Comparison of ENCODE assay signal across 24 cellular contexts in genomic region chr15:80929689-80930088, GRCh38. TPM values are rescaled to one million over a fixed set of nuclear protein-coding genes. Genes with fewer than 3 reads are reported as not detected.
DNase-seq lines count a peak whose midpoint lies in the region; ATAC-seq and TF ChIP-seq lines count a peak whose summit lies in the region.
"Had no signal": no experiment of that assay in that cellular context is flagged by ENCODE, and none has a peak within 500 bp of the region (broad histone marks: within the 10 kb centered on the region; RNA-seq: fewer than 3 reads in every experiment).

No MANE protein-coding gene starts in this region.

- H3K4me3 ChIP-seq in IMR-90 (ENCODE audit: insufficient read depth, low read depth, low read length), result no peak overlapping the region
- H3K4me3 ChIP-seq: BLaER1 treated with 17β-estradiol and CSF1 and Interleukin-3, amounts not matched to agents 10 nM and 100 nM; heart right ventricle; right atrium auricular region had no signal

- H2BK15ac ChIP-seq in IMR-90 (ENCODE audit: low read depth, low read length), result peak overlapping the region; percentile 5; the same call in 1 of the 3 replicates

- H3K9ac ChIP-seq in IMR-90 (ENCODE audit: low read depth, low read length), result no peak overlapping the region
- H3K9ac ChIP-seq: BLaER1 treated with 17β-estradiol and CSF1 and Interleukin-3, amounts not matched to agents 10 nM and 100 nM had no signal

- H3K14ac ChIP-seq in IMR-90 (replicated peaks; ENCODE audit: low read depth, low read length), result peak overlapping the region; percentile 26; the same call in 1 of the 2 replicates

- peaks cover 48% of the 10 kb centered on the region; the same call in 1 of the 2 replicates for H4K20me1 ChIP-seq in IMR-90 (ENCODE audit: insufficient read depth, low read length)
- H4K20me1 ChIP-seq: BLaER1 treated with 17β-estradiol and CSF1 and Interleukin-3, amounts not matched to agents 10 nM and 100 nM had no signal

- TF ChIP-seq POLR2A in IMR-90 (IDR thresholded peaks at IDR 0.05; ENCODE audit: low read depth, low read length) (no peak), erythroblast (IDR thresholded peaks at IDR 0.05; ENCODE audit: low read length) (no peak)

- DNase-seq in COLO829 (ENCODE audit: low spot score), result peak; percentile 42
- peak; percentile 58 for DNase-seq in IMR-90
- peak; percentile 80 for DNase-seq in amniotic epithelial cell (ENCODE audit: low read depth)
- DNase-seq in kidney tubule cell (ENCODE audit: low spot score), result peak; percentile 45
- DNase-seq in pons (ENCODE audit: low spot score), result no peak
- DNase-seq in NCI-H446 treated with DMSO at 0.1 percent for 48 hours (lab: John Stamatoyannopoulos, UW), result no peak
- DNase-seq in left cardiac atrium, result no peak
- DNase-seq in erythroblast (lab: John Stamatoyannopoulos, UW), result no peak
- DNase-seq: ACHN; activated CD4-positive, alpha-beta T cell treated with anti-CD3 and anti-CD28 coated beads, Interleukin-2, amount 50 U/mL, for 48 hours; activated CD4-positive, CD25-positive, alpha-beta regulatory T cell; activated CD8-positive, alpha-beta memory T cell treated with anti-CD3 and anti-CD28 coated beads, Interleukin-2, amount 50 U/mL, for 4 hours; DND-41; heart right ventricle; KG1; MV-4-11; naive thymus-derived CD8-positive, alpha-beta T cell; NCI-H1694 treated with DMSO at 0.1 percent for 48 hours; NCI-H774; Right ventricle myocardium superior had no signal

- no peak overlapping the region for H3K4me2 ChIP-seq in IMR-90 (ENCODE audit: low read depth, low read length)
- H3K4me2 ChIP-seq: BLaER1 treated with 17β-estradiol and CSF1 and Interleukin-3, amounts not matched to agents 10 nM and 100 nM had no signal

- no peak overlapping the region for H4K5ac ChIP-seq in IMR-90 (ENCODE audit: low read depth, low read length)

- H3K79me1 ChIP-seq in IMR-90 (ENCODE audit: low read depth in 1 of 2, low read length in 2 of 2), result peaks cover 0 to 8% of the 10 kb centered on the region in 2 experiments; a peak in 1 of 4 replicates

- H3K9me3 ChIP-seq in IMR-90 (ENCODE audit: control insufficient read depth, insufficient read depth, low read length), result no peaks in the 10 kb centered on the region
- H3K9me3 ChIP-seq: BLaER1 treated with 17β-estradiol and CSF1 and Interleukin-3, amounts not matched to agents 10 nM and 100 nM; heart right ventricle; right atrium auricular region had no signal

- POLR2A ChIA-PET in IMR-90 (lab: Charles Lee; ENCODE audit: unreplicated experiment), result no interaction called here

- H2AFZ ChIP-seq in IMR-90 (replicated peaks; ENCODE audit: low read length, poor library complexity), result no peak overlapping the region

- peaks cover 31% of the 10 kb centered on the region for H3K9me1 ChIP-seq in IMR-90 (ENCODE audit: insufficient read depth, low read length)

- peak overlapping the region; percentile 8; the same call in 1 of the 2 replicates for H2BK20ac ChIP-seq in IMR-90 (ENCODE audit: low read depth, low read length)

- TF ChIP-seq RAD21 in IMR-90 (IDR thresholded peaks at IDR 0.05; ENCODE audit: low read length), result no peak

- CTCF ChIA-PET in IMR-90 (lab: Yijun Ruan, JAX), result no interaction called here

- TF ChIP-seq CTCF in IMR-90 (conservative IDR thresholded peaks at IDR 0.05; ENCODE audit: low read depth, low read length), result no peak

- peak overlapping the region; percentile 47 for H2BK120ac ChIP-seq in IMR-90 (ENCODE audit: low read depth, low read length)

- dilution Hi-C loops in IMR-90 (cut with HindIII; ENCODE audit: low sequenced_read_pairs, unreplicated experiment), result no loop called here

- no peak overlapping the region for H4K91ac ChIP-seq in IMR-90 (ENCODE audit: insufficient read depth, low read depth, low read length)

- peaks cover 25% of the 10 kb centered on the region for H3K4me1 ChIP-seq in IMR-90 (ENCODE audit: control insufficient read depth, insufficient read depth, low read length)

- H3K18ac ChIP-seq in IMR-90 (ENCODE audit: low read depth, low read length), result peak overlapping the region; percentile 18; the same call in 1 of the 2 replicates

- peak overlapping the region; percentile 22 for H2BK5ac ChIP-seq in IMR-90 (ENCODE audit: low read depth, low read length, poor library complexity, severe bottlenecking)

- H3K36me3 ChIP-seq in IMR-90 (ENCODE audit: control insufficient read depth, insufficient read depth, low read length), result peaks cover 80% of the 10 kb centered on the region
- H3K36me3 ChIP-seq: BLaER1 treated with 17β-estradiol and CSF1 and Interleukin-3, amounts not matched to agents 10 nM and 100 nM; right atrium auricular region had no signal

- 82% methylated on average over 4 of the region's 4 CpGs; no CpG with 5 or more reads in 1 of the 2 experiments for WGBS in IMR-90 (ENCODE audit: extremely low coverage in 2 of 2, insufficient read length in 1 of 2), 2 experiments

- ATAC-seq in IMR-90 (ENCODE audit: low read depth) (no peak), left cardiac atrium (no peak)
- ATAC-seq: heart right ventricle; left lobe of liver; naive thymus-derived CD8-positive, alpha-beta T cell had no signal

- no peak overlapping the region for H4K8ac ChIP-seq in IMR-90 (ENCODE audit: low read depth in 2 of 2, low read length in 2 of 2)

- no peak overlapping the region for H3K27ac ChIP-seq in IMR-90 (ENCODE audit: insufficient read depth, low read length)
- H3K27ac ChIP-seq: BLaER1 treated with 17β-estradiol and CSF1 and Interleukin-3, amounts not matched to agents 10 nM and 100 nM; epithelial cell of prostate; heart right ventricle; right atrium auricular region had no signal

- no peaks in the 10 kb centered on the region for H3K27me3 ChIP-seq in IMR-90 (ENCODE audit: control insufficient read depth, insufficient read depth, low read length)
- H3K27me3 ChIP-seq: BLaER1 treated with 17β-estradiol and CSF1 and Interleukin-3, amounts not matched to agents 10 nM and 100 nM; heart right ventricle; right atrium auricular region had no signal

- no peak overlapping the region for H3K23ac ChIP-seq in IMR-90 (ENCODE audit: low read depth, low read length)

- intact Hi-C loops in IMR-90 (cut with micrococcal nuclease), result no loop called here
- intact Hi-C loops in left cardiac atrium (cut with DNase I), result no loop called here

- no peak overlapping the region for H2AK9ac ChIP-seq in IMR-90 (replicated peaks; ENCODE audit: low read depth, low read length, poor library complexity)

- BruUV-seq in IMR-90 (replicated peaks; lab: Mats Ljungman, UMichigan), result no TSS peak

- in situ Hi-C loops in IMR-90 (cut with MboI; ENCODE audit: low sequenced_read_pairs), result no loop called here

- H3K4ac ChIP-seq in IMR-90 (ENCODE audit: low read depth, low read length), result peak overlapping the region; percentile 62

- H2AK5ac ChIP-seq in IMR-90 (ENCODE audit: low read depth, low read length), result peak overlapping the region; percentile 25; the same call in 1 of the 2 replicates

- no peak overlapping the region for H3K56ac ChIP-seq in IMR-90 (ENCODE audit: extremely low read depth, insufficient read depth, low read length)

TF ChIP-seq in IMR-90, 13 proteins besides CTCF, POLR2A, EP300 and RAD21:
- no peak for TF ChIP-seq RCOR1 (IDR thresholded peaks at IDR 0.05; ENCODE audit: insufficient replicate concordance, low read length)
- TF ChIP-seq CEBPB (IDR thresholded peaks at IDR 0.05; ENCODE audit: low read depth, low read length), result no peak; the same call in 1 of the 2 replicates
- TF ChIP-seq FOS (IDR thresholded peaks at IDR 0.05; ENCODE audit: low read depth, low read length), result no peak
- TF ChIP-seq SMC3 (IDR thresholded peaks at IDR 0.05; ENCODE audit: low read depth, low read length), result no peak
- TF ChIP-seq USF2 (IDR thresholded peaks at IDR 0.05; ENCODE audit: low read depth, low read length), result no peak
- no peak for TF ChIP-seq MXI1 (IDR thresholded peaks at IDR 0.05; ENCODE audit: borderline replicate concordance, low read depth, low read length)
- no peak for TF ChIP-seq CHD1 (IDR thresholded peaks at IDR 0.05; ENCODE audit: low read depth, low read length)
- no peak for TF ChIP-seq MAZ (IDR thresholded peaks at IDR 0.05; ENCODE audit: borderline replicate concordance, low read depth, low read length)
- no peak for TF ChIP-seq NFE2L2 (IDR thresholded peaks at IDR 0.05; ENCODE audit: low read depth, low read length)
- TF ChIP-seq BHLHE40 (IDR thresholded peaks at IDR 0.05; ENCODE audit: low read depth, low read length), result no peak
- no peak for TF ChIP-seq ELK1 (IDR thresholded peaks at IDR 0.05; ENCODE audit: borderline replicate concordance, low read depth, low read length)
- no peak for TF ChIP-seq MAFK (IDR thresholded peaks at IDR 0.05; ENCODE audit: low read depth, low read length)
- no peak for TF ChIP-seq RFX5 (IDR thresholded peaks at IDR 0.05; ENCODE audit: low read depth, low read length)

RNA-seq across cellular contexts. Expression of gene MESD, which starts 59.9 kb away (rescaled TPM):
- 10.0 and 15.3 TPM in 2 replicates for total RNA-seq in IMR-90 (2012; rRNA removed)
- polyA plus RNA-seq in IMR-90 (2012; rRNA removed), result 14.0 and 14.7 TPM in 2 replicates
- polyA plus RNA-seq in IMR-90 (2012; cell fraction: cytosol; rRNA removed), result 6.2 and 6.5 TPM in 2 replicates
- polyA plus RNA-seq in IMR-90 (2012; cell fraction: nucleus; rRNA removed; ENCODE audit: low replicate concordance), result 3.5 and 8.2 TPM in 2 replicates
- total RNA-seq in left cardiac atrium, result 10 to 100 TPM; 17.3 to 19.4 TPM

Comparison
In these comparisons a context has a peak if more than half of its experiments do, and no peak if none do; other contexts are left out.
1. DNase-seq: peak in COLO829 (single experiment), IMR-90 (single experiment), amniotic epithelial cell (single experiment) and kidney tubule cell (single experiment); none in pons (single experiment), NCI-H446 treated with DMSO at 0.1 percent for 48 hours (single experiment), left cardiac atrium (single experiment) and erythroblast (0 of 2).